Comparison of ENCODE assay signal across 27 cellular contexts in the genomic region with DNA sequence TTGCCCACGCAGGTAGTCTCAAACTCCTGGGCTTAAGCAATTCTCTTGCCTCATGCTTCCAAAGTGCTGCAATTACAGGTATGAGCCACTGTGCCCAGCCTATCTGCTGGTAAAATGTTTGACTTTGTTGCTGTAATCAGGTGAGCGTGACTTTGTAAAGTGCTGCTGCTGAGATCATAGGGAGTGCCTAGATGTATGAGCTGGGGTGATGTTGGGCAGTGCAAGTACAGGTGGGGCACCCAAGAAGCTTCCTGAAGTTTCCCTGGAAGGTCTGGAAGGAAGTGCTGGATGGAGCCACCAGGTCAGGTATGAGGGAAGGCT. TPM values are rescaled to one million over a fixed set of nuclear protein-coding genes. Genes with fewer than 3 reads are reported as not detected.
DNase-seq lines count a peak whose midpoint lies in the region; ATAC-seq and TF ChIP-seq lines count a peak whose summit lies in the region.
"Had no signal": no experiment of that assay in that cellular context is flagged by ENCODE, and none has a peak within 500 bp of the region (broad histone marks: within the 10 kb centered on the region; RNA-seq: fewer than 3 reads in every experiment).

No MANE protein-coding gene starts in this region.

- H3K27me3 Mint-ChIP-seq in activated T-cell treated with anti-CD3 and anti-CD28 coated beads, Interleukin-2, amount 50 U/mL, for 24 hours: no peaks in the 10 kb centered on the region
- H3K27me3 Mint-ChIP-seq in CD4-positive, CD25-positive, alpha-beta regulatory T cell: no peaks in the 10 kb centered on the region
- H3K27me3 Mint-ChIP-seq in naive thymus-derived CD4-positive, alpha-beta T cell: no peaks in the 10 kb centered on the region
- H3K27me3 Mint-ChIP-seq: CD4-positive, alpha-beta T cell; IgD-negative memory B cell had no signal

- CTCF ChIA-PET in naive thymus-derived CD4-positive, alpha-beta T cell (lab: Charles Lee): interaction anchor here (0.6 to 14.4 kb wide), 8 partner anchors 30 to 193 kb away, joined by 3 to 259 read pairs (median 4); a partner anchor contains a TSS

- no peak overlapping the region for H3K4me3 ChIP-seq in CD4-positive, CD25-positive, alpha-beta regulatory T cell (ENCODE audit: low read depth, low read length)
- H3K4me3 ChIP-seq in epithelial cell of esophagus (ENCODE audit: low read length): no peak overlapping the region
- no peak overlapping the region for H3K4me3 ChIP-seq in naive thymus-derived CD4-positive, alpha-beta T cell (ENCODE audit: low read length)
- H3K4me3 ChIP-seq: BLaER1, GM12878 had no signal

- peaks cover 96% of the 10 kb centered on the region for H3K36me3 Mint-ChIP-seq in activated T-cell treated with anti-CD3 and anti-CD28 coated beads, Interleukin-2, amount 50 U/mL, for 24 hours (ENCODE audit: low read depth)
- peaks cover 49% of the 10 kb centered on the region for H3K36me3 Mint-ChIP-seq in CD4-positive, CD25-positive, alpha-beta regulatory T cell
- peaks cover 10 to 60% (median 38%) of the 10 kb centered on the region in 5 donors for H3K36me3 Mint-ChIP-seq in naive thymus-derived CD4-positive, alpha-beta T cell

- H3K4me3 Mint-ChIP-seq in activated T-cell treated with anti-CD3 and anti-CD28 coated beads, Interleukin-2, amount 50 U/mL, for 24 hours: no peak overlapping the region
- H3K4me3 Mint-ChIP-seq in CD4-positive, CD25-positive, alpha-beta regulatory T cell: no peak overlapping the region
- no peak overlapping the region for H3K4me3 Mint-ChIP-seq in naive thymus-derived CD4-positive, alpha-beta T cell
- H3K4me3 Mint-ChIP-seq: CD4-positive, alpha-beta T cell; IgD-negative memory B cell had no signal

- no peaks in the 10 kb centered on the region for H3K4me1 Mint-ChIP-seq in activated T-cell treated with anti-CD3 and anti-CD28 coated beads, Interleukin-2, amount 50 U/mL, for 24 hours (ENCODE audit: low read depth)
- H3K4me1 Mint-ChIP-seq in CD4-positive, CD25-positive, alpha-beta regulatory T cell: no peaks in the 10 kb centered on the region
- peaks cover 0 to 6% (median 0%) of the 10 kb centered on the region in 7 donors for H3K4me1 Mint-ChIP-seq in naive thymus-derived CD4-positive, alpha-beta T cell

- no peak for ATAC-seq in CD4-positive, CD25-positive, alpha-beta regulatory T cell (ENCODE audit: low read depth in 2 of 2)
- no peak for ATAC-seq in naive thymus-derived CD4-positive, alpha-beta T cell
- no peak for ATAC-seq in GM18517 (IDR thresholded peaks at IDR 0.05; ENCODE audit: unreplicated experiment)

- in situ Hi-C loops in GM13976 (cut with MboI; ENCODE audit: low sequenced_read_pairs, unreplicated experiment): no loop called here

- peak; percentile 20 for TF ChIP-seq CTCF in epithelial cell of esophagus (IDR thresholded peaks at IDR 0.05; ENCODE audit: insufficient read depth, low read depth, low read length, missing control alignments)
- TF ChIP-seq CTCF in GM13976 (IDR thresholded peaks at IDR 0.05; ENCODE audit: borderline replicate concordance, control extremely low read depth, extremely low read depth, insufficient read depth, missing control alignments): no peak

- H3K36me3 ChIP-seq in CD4-positive, CD25-positive, alpha-beta regulatory T cell (ENCODE audit: control insufficient read depth, insufficient read depth, low read length): peaks cover 83% of the 10 kb centered on the region
- H3K36me3 ChIP-seq in naive thymus-derived CD4-positive, alpha-beta T cell (ENCODE audit: control insufficient read depth in 2 of 3, insufficient read depth in 3 of 3, low read length in 3 of 3): peaks cover 20 to 97% (median 46%) of the 10 kb centered on the region in 3 experiments

- DNase-seq in activated T-cell treated with anti-CD3 and anti-CD28 coated beads, Interleukin-2, amount 50 U/mL, for 24 hours: no peak
- DNase-seq in activated T-cell treated with anti-CD3 and anti-CD28 coated beads, Interleukin-2, amount 50 U/mL, for 1 hour: no peak
- DNase-seq in CD4-positive, CD25-positive, alpha-beta regulatory T cell: no peak
- DNase-seq in epithelial cell of esophagus (ENCODE audit: low read depth) (peak; percentile 62), MV-4-11 (lab: John Stamatoyannopoulos, UW) (no peak), GM13976 (ENCODE audit: low spot score) (no peak)
- DNase-seq in naive thymus-derived CD4-positive, alpha-beta T cell: no peak
- DNase-seq: Caco-2; CD4-positive, alpha-beta T cell; EL; GDM1; NCI-H1092; NCI-H1436; NCI-H187; NCI-H2081 treated with DMSO at 0.1 percent for 48 hours; NCI-H2171; NCI-H226; NCI-H510A; NCI-H69; SHP77 had no signal

- POLR2A ChIA-PET in naive thymus-derived CD4-positive, alpha-beta T cell (lab: Charles Lee): interaction anchor here (1.0 to 1.4 kb wide), 3 partner anchors 45 to 174 kb away, joined by 3 to 4 read pairs (median 3); a partner anchor contains a TSS

- H3K27ac Mint-ChIP-seq in activated T-cell treated with anti-CD3 and anti-CD28 coated beads, Interleukin-2, amount 50 U/mL, for 24 hours: peak overlapping the region; percentile 66
- H3K27ac Mint-ChIP-seq in CD4-positive, CD25-positive, alpha-beta regulatory T cell: peak overlapping the region in 2 of 3 donors; percentile 24 to 39
- peak overlapping the region in 6 of 9 donors; percentile 14 to 83 (median 49) for H3K27ac Mint-ChIP-seq in naive thymus-derived CD4-positive, alpha-beta T cell
- H3K27ac Mint-ChIP-seq: CD4-positive, alpha-beta T cell had no signal

- H3K9me3 ChIP-seq in CD4-positive, CD25-positive, alpha-beta regulatory T cell (ENCODE audit: control insufficient read depth in 2 of 2, low read length in 2 of 2): peaks cover 0 to 1% of the 10 kb centered on the region in 2 experiments
- H3K9me3 ChIP-seq in naive thymus-derived CD4-positive, alpha-beta T cell (ENCODE audit: control insufficient read depth in 2 of 3, low read length in 3 of 3): no peaks in the 10 kb centered on the region
- H3K9me3 ChIP-seq: Caco-2 had no signal

- H3K9me3 Mint-ChIP-seq in activated T-cell treated with anti-CD3 and anti-CD28 coated beads, Interleukin-2, amount 50 U/mL, for 24 hours: no peaks in the 10 kb centered on the region
- no peaks in the 10 kb centered on the region for H3K9me3 Mint-ChIP-seq in CD4-positive, CD25-positive, alpha-beta regulatory T cell
- H3K9me3 Mint-ChIP-seq in naive thymus-derived CD4-positive, alpha-beta T cell: peaks cover 0 to 5% (median 0%) of the 10 kb centered on the region in 11 donors
- H3K9me3 Mint-ChIP-seq: CD4-positive, alpha-beta T cell; IgD-negative memory B cell had no signal

- intact Hi-C loops in naive thymus-derived CD4-positive, alpha-beta T cell (cut with micrococcal nuclease): no loop called here

- H3K4me1 ChIP-seq in CD4-positive, CD25-positive, alpha-beta regulatory T cell (ENCODE audit: control insufficient read depth, insufficient read depth, low read length, poor library complexity, severe bottlenecking): no peaks in the 10 kb centered on the region
- no peaks in the 10 kb centered on the region for H3K4me1 ChIP-seq in naive thymus-derived CD4-positive, alpha-beta T cell (ENCODE audit: control insufficient read depth in 2 of 2, insufficient read depth in 2 of 2, low read length in 2 of 2)
- H3K4me1 ChIP-seq: Caco-2 had no signal

- H3K27ac ChIP-seq in CD4-positive, CD25-positive, alpha-beta regulatory T cell (ENCODE audit: insufficient read depth, low read length, poor library complexity, severe bottlenecking): no peak overlapping the region
- no peak overlapping the region for H3K27ac ChIP-seq in naive thymus-derived CD4-positive, alpha-beta T cell (ENCODE audit: low read depth, low read length)
- H3K27ac ChIP-seq: BLaER1, HL-60, KMS-11, RWPE1 had no signal

- H3K27me3 ChIP-seq in CD4-positive, CD25-positive, alpha-beta regulatory T cell (ENCODE audit: control insufficient read depth, insufficient read depth, low read length): no peaks in the 10 kb centered on the region
- no peaks in the 10 kb centered on the region for H3K27me3 ChIP-seq in naive thymus-derived CD4-positive, alpha-beta T cell (ENCODE audit: control insufficient read depth in 2 of 2, insufficient read depth in 2 of 2, low read length in 2 of 2)
- H3K27me3 ChIP-seq: BLaER1 had no signal

RNA-seq across cellular contexts. Expression of a gene that starts 43.1 kb away (rescaled TPM):
- 96.9 TPM for total RNA-seq in CD4-positive, CD25-positive, alpha-beta regulatory T cell
- 1 to 10 TPM; 2.3 to 3.5 (median 3.0) TPM for polyA plus RNA-seq in CD4-positive, CD25-positive, alpha-beta regulatory T cell
- total RNA-seq in naive thymus-derived CD4-positive, alpha-beta T cell: 10 to 100 TPM; 68.3 to 97.6 (median 73.4) TPM
- polyA plus RNA-seq in naive thymus-derived CD4-positive, alpha-beta T cell: 1 to 10 TPM; 3.0 to 8.1 TPM
